Comparison of ENCODE assay signal across 15 cellular contexts in the genomic region with DNA sequence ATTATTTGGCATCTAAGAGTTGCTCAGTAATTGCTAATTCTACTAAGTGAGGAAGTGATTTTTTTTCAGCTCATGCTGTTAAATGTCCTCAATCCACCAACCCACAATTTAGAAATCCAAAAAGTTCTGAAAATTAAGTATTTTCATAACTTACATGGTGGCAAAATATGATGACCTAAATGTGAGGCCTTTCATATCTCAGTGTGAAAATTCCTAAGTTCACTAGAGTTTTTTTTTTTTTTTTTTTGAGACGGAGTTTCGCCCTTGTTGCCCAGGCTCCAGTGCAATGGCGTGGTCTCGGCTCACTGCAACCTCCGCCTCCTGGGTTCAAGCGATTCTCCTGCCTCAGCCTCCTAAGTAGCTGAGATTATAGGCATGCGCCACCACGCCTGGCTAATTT.
"Had no signal": no experiment of that assay in that cellular context is flagged by ENCODE, and none has a peak within 500 bp of the region (broad histone marks: within the 10 kb centered on the region; RNA-seq: fewer than 3 reads in every experiment).

No MANE protein-coding gene starts in this region.

- ATAC-seq: body of pancreas; effector memory CD8-positive, alpha-beta T cell; stimulated activated naive CD8-positive, alpha-beta T cell treated with anti-CD3 and anti-CD28 coated beads, Interleukin-15, amount 100 ng/mL, for 72 hours had no signal

- H3K27me3 Mint-ChIP-seq: effector memory CD8-positive, alpha-beta T cell; stimulated activated naive CD8-positive, alpha-beta T cell treated with anti-CD3 and anti-CD28 coated beads, Interleukin-15, amount 100 ng/mL, for 72 hours had no signal

- H3K27ac Mint-ChIP-seq: stimulated activated naive CD8-positive, alpha-beta T cell treated with anti-CD3 and anti-CD28 coated beads, Interleukin-15, amount 100 ng/mL, for 72 hours had no signal

- H3K36me3 Mint-ChIP-seq: immature natural killer cell had no signal

- H3K4me3 Mint-ChIP-seq: effector memory CD8-positive, alpha-beta T cell; immature natural killer cell; nephron progenitor cell; stimulated activated naive CD8-positive, alpha-beta T cell treated with anti-CD3 and anti-CD28 coated beads, Interleukin-15, amount 100 ng/mL, for 72 hours had no signal

- H2AFZ ChIP-seq: hepatocyte had no signal

- DNase-seq: activated CD4-positive, alpha-beta T cell treated with anti-CD3 and anti-CD28 coated beads for 4 hours; activated naive CD4-positive, alpha-beta T cell treated with Interleukin-2 at 50 U/mL for 16 hours; amniotic stem cell; body of pancreas; effector memory CD8-positive, alpha-beta T cell; erythroblast; immature natural killer cell; nephron progenitor cell; stimulated activated CD4-positive, alpha-beta T cell treated with anti-CD3 and anti-CD28 coated beads, Interleukin-4, amount 100 ng/mL, for 1 hour; stimulated activated CD8-positive, alpha-beta memory T cell treated with anti-CD3 and anti-CD28 coated beads, Interleukin-4, amount 100 ng/mL, for 48 hours; stimulated activated naive CD8-positive, alpha-beta T cell treated with anti-CD3 and anti-CD28 coated beads, Interleukin-15, amount 100 ng/mL, for 72 hours; T1000; testis had no signal

- H3K27me3 ChIP-seq: body of pancreas, hepatocyte, testis had no signal

- H3K27ac ChIP-seq: hepatocyte, testis, VCaP had no signal

- H3K9me3 ChIP-seq: body of pancreas, testis had no signal

- H3K4me3 ChIP-seq: body of pancreas, hepatocyte, testis had no signal

- H3K9me3 Mint-ChIP-seq: effector memory CD8-positive, alpha-beta T cell; immature natural killer cell; stimulated activated naive CD8-positive, alpha-beta T cell treated with anti-CD3 and anti-CD28 coated beads, Interleukin-15, amount 100 ng/mL, for 72 hours had no signal

- H3K4me2 ChIP-seq: hepatocyte had no signal
